ENCODE assay signal across 27 cellular contexts in the genomic region with DNA sequence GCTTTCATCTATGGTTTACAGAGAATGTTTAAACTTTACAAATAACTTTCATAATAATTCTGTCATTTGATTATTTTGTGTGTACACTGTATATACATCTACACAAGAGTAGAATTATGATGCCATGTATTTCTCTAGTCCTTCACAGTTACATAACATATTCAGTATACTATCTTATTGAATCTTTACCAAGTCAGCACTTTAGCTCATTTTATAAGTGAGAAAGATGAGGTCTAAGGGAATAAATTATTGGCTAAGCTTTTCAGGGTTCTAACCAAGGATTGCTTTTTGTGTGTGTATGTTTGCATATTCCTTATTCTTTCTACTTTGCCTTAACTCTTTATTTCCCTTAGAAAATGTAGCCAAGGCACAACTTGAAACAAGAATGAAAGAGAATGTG.
"Had no signal": no experiment of that assay in that cellular context is flagged by ENCODE, and none has a peak within 500 bp of the region (broad histone marks: within the 10 kb centered on the region; RNA-seq: fewer than 3 reads in every experiment).

No MANE protein-coding gene starts in this region.

- H3K4me1 ChIP-seq: stomach, suprapubic skin, testis, thyroid gland, tibial artery, transverse colon, upper lobe of left lung, upper lobe of right lung, uterus, vagina had no signal

- H3K9me3 ChIP-seq: suprapubic skin, testis, thoracic aorta, thyroid gland, tibial artery, transverse colon, upper lobe of left lung, upper lobe of right lung, uterus, vagina had no signal

- H3K27me3 ChIP-seq: stomach, suprapubic skin, testis, thyroid gland, tibial artery, tibial nerve, transverse colon, upper lobe of left lung, upper lobe of right lung, uterus, vagina had no signal

- DNase-seq: stimulated activated CD4-positive, alpha-beta T cell treated with anti-CD3 and anti-CD28 coated beads, Interleukin-2, amount 100 ng/mL, for 48 hours; stimulated activated CD4-positive, alpha-beta T cell treated with anti-CD3 and anti-CD28 coated beads, Interleukin-4, amount 100 ng/mL, for 1 hour; stimulated activated CD4-positive, alpha-beta T cell treated with anti-CD3 and anti-CD28 coated beads, Interleukin-4, amount 100 ng/mL, for 24 hours; stimulated activated CD4-positive, alpha-beta T cell treated with anti-CD3 and anti-CD28 coated beads, Interleukin-4, amount 100 ng/mL, for 4 hours; stimulated activated CD8-positive, alpha-beta memory T cell treated with anti-CD3 and anti-CD28 coated beads, Interleukin-4, amount 100 ng/mL, for 48 hours; stimulated activated naive B cell treated with anti-CD40 and anti-IgM and Interleukin-4, amounts not matched to agents 10 μg/mL and 1 μg/mL and 100 μg/mL, for 72 hours; stimulated activated naive CD4-positive, alpha-beta T cell; stimulated activated naive CD4-positive, alpha-beta T cell treated with Interleukin-2 at 50 U/mL for 16 hours; stimulated activated naive CD8-positive, alpha-beta T cell treated with anti-CD3 and anti-CD28 coated beads, Interleukin-15, amount 100 ng/mL, for 72 hours; stimulated activated naive CD8-positive, alpha-beta T cell treated with anti-CD3 and anti-CD28 coated beads, Interleukin-15, Interleukin-2, amounts not matched to agents 100 U/mL and 50 U/mL, for 24 hours; stomach; substantia nigra; testis; thyroid gland; tibial artery; transverse colon; trophoblast cell; upper lobe of right lung; uterus had no signal

- H3K4me3 ChIP-seq: stomach, suprapubic skin, testis, thoracic aorta, thyroid gland, tibial artery, tibial nerve, transverse colon, upper lobe of left lung, upper lobe of right lung, uterus, vagina had no signal

- H3K36me3 ChIP-seq: stomach, suprapubic skin, thoracic aorta, thyroid gland, tibial artery, tibial nerve, transverse colon, upper lobe of left lung, upper lobe of right lung, uterus, vagina had no signal

- H3K27ac ChIP-seq: stomach, suprapubic skin, testis, thoracic aorta, thyroid gland, tibial artery, tibial nerve, transverse colon, upper lobe of left lung, upper lobe of right lung, uterus, vagina had no signal

- ATAC-seq: stimulated activated effector memory CD8-positive, alpha-beta T cell treated with anti-CD3 and anti-CD28 coated beads, Interleukin-12 subunit alpha, Interleukin-12 subunit beta, amount 100 ng/mL, for 72 hours; stimulated activated memory B cell treated with anti-CD40 and anti-IgM and Interleukin-4, amounts not matched to agents 10 μg/mL and 1 μg/mL and 100 μg/mL, for 72 hours; stimulated activated naive B cell treated with anti-CD40 and anti-IgM and Interleukin-4, amounts not matched to agents 10 μg/mL and 1 μg/mL and 100 μg/mL, for 72 hours; stimulated activated naive CD8-positive, alpha-beta T cell treated with anti-CD3 and anti-CD28 coated beads, Interleukin-15, amount 100 ng/mL, for 72 hours; stimulated activated naive CD8-positive, alpha-beta T cell treated with anti-CD3 and anti-CD28 coated beads, Interleukin-15, Interleukin-2, amounts not matched to agents 100 U/mL and 50 U/mL, for 24 hours; upper lobe of right lung had no signal

- FAIRE-seq: urothelium cell line had no signal
